Comparison of ENCODE assay signal across 18 cellular contexts in the genomic region with DNA sequence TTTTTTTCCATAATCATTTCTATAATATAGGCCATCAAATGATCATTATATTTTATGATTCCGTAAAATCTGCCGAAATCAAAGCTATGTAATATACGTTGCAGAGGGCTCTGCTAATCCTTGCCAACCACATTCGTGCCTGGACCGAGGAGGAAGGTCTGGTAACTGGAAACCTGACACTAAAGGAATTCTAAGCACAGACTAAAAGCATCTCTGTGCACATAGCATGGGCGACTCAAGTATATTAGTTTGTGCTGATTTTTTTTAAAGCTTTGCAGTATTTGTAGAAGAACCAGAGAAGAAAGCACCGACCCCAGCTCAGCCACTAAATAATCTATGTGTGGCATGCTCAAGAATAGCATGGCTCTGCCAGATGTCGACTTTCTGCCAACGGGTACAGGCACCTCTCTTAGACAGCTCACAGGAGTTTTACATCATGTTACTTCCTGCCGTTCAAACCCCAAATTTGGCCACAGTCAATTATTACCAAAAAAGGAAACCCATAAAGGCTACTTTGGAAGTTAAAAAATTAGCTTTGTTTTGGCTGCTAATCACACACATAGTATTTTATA.
A peak's percentile ranks its signal among the peaks of the same experiment; 100 is the strongest.
DNase-seq lines count a peak whose midpoint lies in the region; TF ChIP-seq lines count a peak whose summit lies in the region.
"Had no signal": no experiment of that assay in that cellular context is flagged by ENCODE, and none has a peak within 500 bp of the region (broad histone marks: within the 10 kb centered on the region; RNA-seq: fewer than 3 reads in every experiment).

No MANE protein-coding gene starts in this region.

- H3K27ac Mint-ChIP-seq in nephron = peak overlapping the region; percentile 8 to 36 (median 10)
- H3K27ac Mint-ChIP-seq: CD14-positive monocyte had no signal

- peak; percentile 49 for DNase-seq in Karpas-422
- DNase-seq in SJCRH30 = peak; percentile 36 to 57
- DNase-seq in cortex of kidney (lab: John Stamatoyannopoulos, UW) = no peak
- DNase-seq in brain microvascular endothelial cell = no peak
- no peak for DNase-seq in NCI-H82 treated with DMSO at 0.1 percent for 48 hours (lab: John Stamatoyannopoulos, UW; ENCODE audit: unreplicated experiment)
- DNase-seq: DMS 273 treated with DMSO at 0.1 percent for 48 hours; GDM1; NCI-H1092; NCI-H146; NCI-H2029 treated with DMSO at 0.1 percent for 48 hours; NCI-H2171; NK-92 treated with Interleukin-12 subunit alpha and Interleukin-12 subunit beta, amount 100 ng/mL, for 24 hours; PC-3; SIG-M5 had no signal

- in situ Hi-C loops in brain microvascular endothelial cell (cut with HindIII; ENCODE audit: low pct_ligation_motif_present, low sequenced_read_pairs) = no loop called here

- peaks cover 49% of the 10 kb centered on the region for H3K4me1 Mint-ChIP-seq in nephron
- H3K4me1 Mint-ChIP-seq: CD14-positive monocyte had no signal

- no peak overlapping the region for H3K27ac ChIP-seq in BLaER1 treated with 17β-estradiol and CSF1 and Interleukin-3, amounts not matched to agents 10 nM and 100 nM
- H3K27ac ChIP-seq in Karpas-422 (ENCODE audit: low read length) (no peak overlapping the region), SJCRH30 (no peak overlapping the region), brain microvascular endothelial cell (no peak overlapping the region)
- H3K27ac ChIP-seq: RWPE1 had no signal

- no peaks in the 10 kb centered on the region for H3K9me2 ChIP-seq in Karpas-422 (replicated peaks; ENCODE audit: insufficient read depth, low read length)

- TF ChIP-seq CTCF in nephron (IDR thresholded peaks at IDR 0.05; ENCODE audit: unreplicated experiment in 3 of 3) = no peak
- TF ChIP-seq CTCF in brain microvascular endothelial cell (IDR thresholded peaks at IDR 0.05; ENCODE audit: low read depth, low read length, missing control alignments) = no peak

- H3K9me3 ChIP-seq in BLaER1 treated with 17β-estradiol and CSF1 and Interleukin-3, amounts not matched to agents 10 nM and 100 nM (replicated peaks in 1 of 11) = peaks cover 18 to 29% (median 23%) of the 10 kb centered on the region in 11 experiments
- H3K9me3 ChIP-seq in Karpas-422 (ENCODE audit: low read length) (no peaks in the 10 kb centered on the region), SJCRH30 (replicated peaks) (0 out of 2 replicates have a peak, but pooled peaks cover under 1% of the 10 kb centered on the region)

- H3K36me3 ChIP-seq in BLaER1 treated with 17β-estradiol and CSF1 and Interleukin-3, amounts not matched to agents 10 nM and 100 nM = no peaks in the 10 kb centered on the region
- H3K36me3 ChIP-seq in Karpas-422 (ENCODE audit: insufficient read depth, low read length) (no peaks in the 10 kb centered on the region), SJCRH30 (no peaks in the 10 kb centered on the region), brain microvascular endothelial cell (replicated peaks) (no peaks in the 10 kb centered on the region)

- H3K4me1 ChIP-seq in BLaER1 treated with 17β-estradiol and CSF1 and Interleukin-3, amounts not matched to agents 10 nM and 100 nM = peaks cover 0 to 18% (median 7%) of the 10 kb centered on the region in 10 experiments; a peak in 12 of 20 replicates
- H3K4me1 ChIP-seq in Karpas-422 (ENCODE audit: low read length) (peaks cover 16% of the 10 kb centered on the region), SJCRH30 (peaks cover 15% of the 10 kb centered on the region)

- H3K27me3 Mint-ChIP-seq in nephron (ENCODE audit: low read depth) = peaks cover 4% of the 10 kb centered on the region

- no peak overlapping the region for H3K9ac ChIP-seq in BLaER1 treated with 17β-estradiol and CSF1 and Interleukin-3, amounts not matched to agents 10 nM and 100 nM
- no peak overlapping the region for H3K9ac ChIP-seq in Karpas-422 (ENCODE audit: low read length)

- no peak overlapping the region for H3K4me3 Mint-ChIP-seq in nephron
- H3K4me3 Mint-ChIP-seq: CD14-positive monocyte had no signal

- H3K4me2 ChIP-seq in BLaER1 treated with 17β-estradiol and CSF1 and Interleukin-3, amounts not matched to agents 10 nM and 100 nM = peak overlapping the region in 8 of 11 experiments; percentile 21 to 58 (median 38); a peak in 15 of 22 replicates
- H3K4me2 ChIP-seq in Karpas-422 (ENCODE audit: low read depth, low read length, poor library complexity, severe bottlenecking) = no peak overlapping the region

- H3K27me3 ChIP-seq in BLaER1 treated with 17β-estradiol and CSF1 and Interleukin-3, amounts not matched to agents 10 nM and 100 nM = peaks cover 0 to 10% (median 0%) of the 10 kb centered on the region in 11 experiments; a peak in 2 of 22 replicates
- 0 out of 2 replicates have a peak, but pooled peaks cover 3% of the 10 kb centered on the region for H3K27me3 ChIP-seq in Karpas-422 (ENCODE audit: low read length)
- H3K27me3 ChIP-seq in SJCRH30 = no peaks in the 10 kb centered on the region
- H3K27me3 ChIP-seq in brain microvascular endothelial cell (replicated peaks) = no peaks in the 10 kb centered on the region

- H2AFZ ChIP-seq in Karpas-422 (ENCODE audit: low read length) = no peak overlapping the region

- no peak overlapping the region for H3K4me3 ChIP-seq in BLaER1 treated with 17β-estradiol and CSF1 and Interleukin-3, amounts not matched to agents 10 nM and 100 nM
- H3K4me3 ChIP-seq in Karpas-422 (ENCODE audit: low read length) (no peak overlapping the region), SJCRH30 (peak overlapping the region; percentile 19), brain microvascular endothelial cell (ENCODE audit: low read depth, low read length) (no peak overlapping the region)

- H4K20me1 ChIP-seq in BLaER1 treated with 17β-estradiol and CSF1 and Interleukin-3, amounts not matched to agents 10 nM and 100 nM = no peaks in the 10 kb centered on the region
- no peaks in the 10 kb centered on the region for H4K20me1 ChIP-seq in Karpas-422 (ENCODE audit: insufficient read depth, low read depth, low read length)

- peaks cover 18% of the 10 kb centered on the region for H3K36me3 Mint-ChIP-seq in nephron (ENCODE audit: low read depth)
- H3K36me3 Mint-ChIP-seq: CD14-positive monocyte had no signal

- H3K79me2 ChIP-seq in Karpas-422 (ENCODE audit: low read length) = no peaks in the 10 kb centered on the region

- peaks cover 17% of the 10 kb centered on the region for H3K9me3 Mint-ChIP-seq in nephron

Comparison
In these comparisons a context has a peak if more than half of its experiments do, and no peak if none do; other contexts are left out.
1. DNase-seq: peak in Karpas-422 (single experiment) and SJCRH30 (2 of 2); none in cortex of kidney (single experiment), brain microvascular endothelial cell (single experiment) and NCI-H82 treated with DMSO at 0.1 percent for 48 hours (single experiment).